Comparison of ENCODE assay signal across 1 cellular context in genomic region chr10:74432841-74433594, GRCh38.
TF ChIP-seq lines count a peak whose summit lies in the region.

No MANE protein-coding gene starts in this region.

TF ChIP-seq in K562, 482 proteins besides CTCF, POLR2A, EP300 and RAD21 (continued from another document):
- TF ChIP-seq HMBOX1 (IDR thresholded peaks at IDR 0.05) (no peak), FIP1L1 (IDR thresholded peaks at IDR 0.05; ENCODE audit: low read depth, low read length, poor library complexity, severe bottlenecking) (no peak), MNT (conservative IDR thresholded peaks at IDR 0.05) (peak in 1 of 2 experiments; percentile 38; a peak in 1 of 4 replicates), ZBTB40 (IDR thresholded peaks at IDR 0.05) (no peak), ZBTB40 (CRISPR knock-in tag; IDR thresholded peaks at IDR 0.05) (no peak), HDAC1 (IDR thresholded peaks at IDR 0.05) (no peak), USF2 (CRISPR knock-in tag; IDR thresholded peaks at IDR 0.05) (peak; percentile 70; the same call in 1 of the 2 replicates), TEAD1 (CRISPR knock-in tag; IDR thresholded peaks at IDR 0.05) (no peak), MTF1 (CRISPR knock-in tag; IDR thresholded peaks at IDR 0.05; ENCODE audit: borderline replicate concordance) (no peak), SREBF1 (IDR thresholded peaks at IDR 0.05; ENCODE audit: borderline replicate concordance, low read depth, low read length) (no peak), GATAD2B (IDR thresholded peaks at IDR 0.05; ENCODE audit: borderline replicate concordance) (no peak), CHAMP1 (IDR thresholded peaks at IDR 0.05) (no peak), ETV6 (IDR thresholded peaks at IDR 0.05; ENCODE audit: borderline replicate concordance in 1 of 2, low read depth in 2 of 2, low read length in 1 of 2) (no peak), ETV6 (CRISPR knock-in tag; IDR thresholded peaks at IDR 0.05; ENCODE audit: borderline replicate concordance) (no peak), RB1 (IDR thresholded peaks at IDR 0.05; ENCODE audit: low read depth) (no peak), BCL6 (CRISPR knock-in tag; IDR thresholded peaks at IDR 0.05) (no peak), RBFOX2 (IDR thresholded peaks at IDR 0.05; ENCODE audit: low read depth, low read length) (no peak), RFX1 (IDR thresholded peaks at IDR 0.05) (no peak), TOE1 (IDR thresholded peaks at IDR 0.05; ENCODE audit: borderline replicate concordance) (peak; percentile 93), TOE1 (CRISPR knock-in tag; IDR thresholded peaks at IDR 0.05; ENCODE audit: borderline replicate concordance, low read depth) (no peak), KDM1A (IDR thresholded peaks at IDR 0.05) (no peak), HSF4 (CRISPR knock-in tag; IDR thresholded peaks at IDR 0.05; ENCODE audit: borderline replicate concordance) (no peak), ZFP36 (IDR thresholded peaks at IDR 0.05; ENCODE audit: low read depth, low read length, partially characterized antibody) (no peak), SREBF2 (CRISPR knock-in tag; IDR thresholded peaks at IDR 0.05) (no peak), ZNF699 (CRISPR knock-in tag; IDR thresholded peaks at IDR 0.05; ENCODE audit: insufficient replicate concordance) (no peak), SRF (CRISPR knock-in tag; IDR thresholded peaks at IDR 0.05) (no peak), ZBTB17 (CRISPR knock-in tag; IDR thresholded peaks at IDR 0.05) (no peak), C11orf30 (IDR thresholded peaks at IDR 0.05; ENCODE audit: low read depth) (peak; percentile 39), HINFP (tag; conservative IDR thresholded peaks at IDR 0.05; ENCODE audit: low read depth) (no peak), ILF3 (IDR thresholded peaks at IDR 0.05; ENCODE audit: borderline replicate concordance) (no peak), TCF7 (IDR thresholded peaks at IDR 0.05; ENCODE audit: borderline replicate concordance) (no peak), MAZ (CRISPR knock-in tag; conservative IDR thresholded peaks at IDR 0.05 in 1 of 2, IDR thresholded peaks at IDR 0.05 in 1 of 2) (no peak), RERE (CRISPR knock-in tag; IDR thresholded peaks at IDR 0.05; ENCODE audit: borderline replicate concordance) (no peak), EHMT2 (IDR thresholded peaks at IDR 0.05) (no peak), SOX6 (IDR thresholded peaks at IDR 0.05) (no peak), ZFP91 (CRISPR knock-in tag; IDR thresholded peaks at IDR 0.05) (no peak), FOXA3 (CRISPR knock-in tag; conservative IDR thresholded peaks at IDR 0.05 in 1 of 2, IDR thresholded peaks at IDR 0.05 in 1 of 2) (no peak)
